17 cellular contexts compared by ENCODE assay signal in genomic region chr15:75213212-75213767, GRCh38. TPM values are rescaled to one million over a fixed set of nuclear protein-coding genes. Genes with fewer than 3 reads are reported as not detected.
A peak's percentile ranks its signal among the peaks of the same experiment; 100 is the strongest.
DNase-seq lines count a peak whose midpoint lies in the region; ATAC-seq and TF ChIP-seq lines count a peak whose summit lies in the region.
"Had no signal": no experiment of that assay in that cellular context is flagged by ENCODE, and none has a peak within 500 bp of the region (broad histone marks: within the 10 kb centered on the region; RNA-seq: fewer than 3 reads in every experiment).

No MANE protein-coding gene starts in this region.

- no peak overlapping the region for H3K27ac Mint-ChIP-seq in GM23338
- H3K27ac Mint-ChIP-seq: CD8-positive, alpha-beta T cell had no signal

- DNase-seq in Right ventricle myocardium inferior (ENCODE audit: missing footprints) (peak; percentile 22), right atrium auricular region (ENCODE audit: low spot score) (no peak), GM23338 (ENCODE audit: low spot score) (no peak), RWPE2 (ENCODE audit: low spot score) (no peak), mesenchymal stem cell (no peak), NCI-H1048 (lab: John Stamatoyannopoulos, UW) (no peak), posterior vena cava (ENCODE audit: low spot score) (no peak), vagina (ENCODE audit: extremely low spot score in 2 of 2) (no peak)
- DNase-seq: CD8-positive, alpha-beta T cell; DMS79 treated with DMSO at 0.1 percent for 48 hours; NCI-H1092 treated with DMSO at 0.1 percent for 48 hours; NCI-H510A treated with DMSO at 0.1 percent for 48 hours; SJCRH30 had no signal

- H3K9ac ChIP-seq in mesenchymal stem cell (ENCODE audit: low read length) = no peak overlapping the region
- H3K9ac ChIP-seq: BLaER1, KMS-11 had no signal

- no peak overlapping the region for H2BK120ac ChIP-seq in mesenchymal stem cell (ENCODE audit: low read depth, low read length)

- H2AFZ ChIP-seq in GM23338 (no peak overlapping the region), mesenchymal stem cell (ENCODE audit: low read depth, low read length) (no peak overlapping the region)

- peak overlapping the region; percentile 13 for H4K8ac ChIP-seq in mesenchymal stem cell (ENCODE audit: low read length)

- H3K9me3 Mint-ChIP-seq in GM23338 = no peaks in the 10 kb centered on the region
- H3K9me3 Mint-ChIP-seq: CD8-positive, alpha-beta T cell had no signal

- H3K79me2 ChIP-seq in GM23338 (replicated peaks; ENCODE audit: insufficient read depth) = peaks cover 16% of the 10 kb centered on the region

- H3K4me3 ChIP-seq in right atrium auricular region = no peak overlapping the region
- H3K4me3 ChIP-seq in GM23338 = no peak overlapping the region
- H3K4me3 ChIP-seq in RWPE2 (ENCODE audit: severe bottlenecking) = no peak overlapping the region
- H3K4me3 ChIP-seq in mesenchymal stem cell (ENCODE audit: insufficient read depth in 1 of 2, low read depth in 1 of 2, low read length in 2 of 2) = no peak overlapping the region
- no peak overlapping the region for H3K4me3 ChIP-seq in vagina
- H3K4me3 ChIP-seq: BLaER1, SJCRH30 had no signal

- peaks cover 3% of the 10 kb centered on the region for H3K79me1 ChIP-seq in mesenchymal stem cell (replicated peaks; ENCODE audit: low read length, poor library complexity, severe bottlenecking)

- H2BK5ac ChIP-seq in mesenchymal stem cell (ENCODE audit: low read depth, low read length, poor library complexity, severe bottlenecking) = no peak overlapping the region

- ATAC-seq in Right ventricle myocardium inferior (no peak), GM23338 (peak; percentile 6), RWPE2 (ENCODE audit: low read depth) (peak; percentile 6; the same call in 2 of the 3 replicates)
- ATAC-seq: CD8-positive, alpha-beta T cell had no signal

- peaks cover 39% of the 10 kb centered on the region for H3K36me3 ChIP-seq in right atrium auricular region
- H3K36me3 ChIP-seq in GM23338 (ENCODE audit: insufficient read depth) = peaks cover 5% of the 10 kb centered on the region; the same call in 1 of the 2 replicates
- peaks cover 46% of the 10 kb centered on the region for H3K36me3 ChIP-seq in RWPE2 (ENCODE audit: low read depth)
- H3K36me3 ChIP-seq in mesenchymal stem cell (ENCODE audit: control insufficient read depth in 1 of 2, insufficient read depth in 2 of 2, low read depth in 1 of 2, low read length in 2 of 2) = peaks cover 37 to 51% of the 10 kb centered on the region in 2 experiments
- peaks cover 0 to 51% of the 10 kb centered on the region in 2 donors for H3K36me3 ChIP-seq in vagina

- H3K4me2 ChIP-seq in GM23338 (no peak overlapping the region), mesenchymal stem cell (ENCODE audit: low read length, poor library complexity, severe bottlenecking) (no peak overlapping the region)
- H3K4me2 ChIP-seq: KMS-11 had no signal

- H2AK5ac ChIP-seq in mesenchymal stem cell (ENCODE audit: low read length, severe bottlenecking) = no peak overlapping the region

- H3K4me1 Mint-ChIP-seq in GM23338 = peaks cover 28% of the 10 kb centered on the region

- intact Hi-C loops in Right ventricle myocardium inferior (cut with DNase I) = no loop called here
- intact Hi-C loops in posterior vena cava (cut with DNase I) = no loop called here
- intact Hi-C loops in vagina (cut with DNase I) = no loop called here

- TF ChIP-seq CTCF in right atrium auricular region (IDR thresholded peaks at IDR 0.05) = no peak
- TF ChIP-seq CTCF in GM23338 (conservative IDR thresholded peaks at IDR 0.05; ENCODE audit: low read depth in 2 of 2) = no peak
- no peak for TF ChIP-seq CTCF in RWPE2 (IDR thresholded peaks at IDR 0.05; ENCODE audit: poor library complexity, severe bottlenecking)
- TF ChIP-seq CTCF in vagina (IDR thresholded peaks at IDR 0.05) = no peak

- H3K27me3 Mint-ChIP-seq in GM23338 (ENCODE audit: insufficient read depth, low read depth, poor library complexity) = peaks cover 16% of the 10 kb centered on the region

- no peak overlapping the region for H3K23ac ChIP-seq in mesenchymal stem cell (ENCODE audit: low read length in 2 of 2)

- WGBS in mesenchymal stem cell = 93% methylated on average over 12 of the region's 12 CpGs

- H4K20me1 ChIP-seq in GM23338 (replicated peaks; ENCODE audit: insufficient read depth) = peaks cover 31% of the 10 kb centered on the region

- TF ChIP-seq POLR2A in vagina (IDR thresholded peaks at IDR 0.05) = no peak

- H3K9me3 ChIP-seq in right atrium auricular region (no peaks in the 10 kb centered on the region), RWPE2 (ENCODE audit: severe bottlenecking) (no peaks in the 10 kb centered on the region), mesenchymal stem cell (ENCODE audit: control insufficient read depth, low read length) (no peaks in the 10 kb centered on the region), vagina (no peaks in the 10 kb centered on the region)
- H3K9me3 ChIP-seq: BLaER1, SJCRH30 had no signal

- no peak overlapping the region for H3K4me3 Mint-ChIP-seq in GM23338
- H3K4me3 Mint-ChIP-seq: CD8-positive, alpha-beta T cell had no signal

- H3K27me3 ChIP-seq in right atrium auricular region (no peaks in the 10 kb centered on the region), GM23338 (ENCODE audit: insufficient read depth) (no peaks in the 10 kb centered on the region), RWPE2 (ENCODE audit: insufficient read depth, poor library complexity, severe bottlenecking) (no peaks in the 10 kb centered on the region), mesenchymal stem cell (ENCODE audit: control insufficient read depth in 1 of 2, insufficient read depth in 1 of 2, low read length in 2 of 2) (no peaks in the 10 kb centered on the region), vagina (no peaks in the 10 kb centered on the region)
- H3K27me3 ChIP-seq: BLaER1, SJCRH30 had no signal

- peaks cover 33% of the 10 kb centered on the region for H3K36me3 Mint-ChIP-seq in GM23338 (ENCODE audit: low read depth)

- no peak overlapping the region for H4K91ac ChIP-seq in mesenchymal stem cell (ENCODE audit: low read length)

- H3K9me2 ChIP-seq in GM23338 (ENCODE audit: insufficient read depth) = no peaks in the 10 kb centered on the region

- no peak overlapping the region for H3K14ac ChIP-seq in mesenchymal stem cell (ENCODE audit: low read length in 2 of 2)

- no peak overlapping the region for H3K4ac ChIP-seq in mesenchymal stem cell (ENCODE audit: low read depth in 1 of 2, low read length in 2 of 2)

- H3F3A ChIP-seq in GM23338 (replicated peaks; ENCODE audit: low read depth) = no peaks in the 10 kb centered on the region

- H2BK15ac ChIP-seq in mesenchymal stem cell (ENCODE audit: low read depth, poor library complexity, severe bottlenecking) = no peak overlapping the region

- peaks cover 0 to 36% of the 10 kb centered on the region in 2 donors for H3K4me1 ChIP-seq in right atrium auricular region
- H3K4me1 ChIP-seq in GM23338 (ENCODE audit: insufficient read depth) = no peaks in the 10 kb centered on the region; the same call in 1 of the 2 replicates
- H3K4me1 ChIP-seq in RWPE2 (ENCODE audit: insufficient read depth, poor library complexity, severe bottlenecking) = no peaks in the 10 kb centered on the region
- H3K4me1 ChIP-seq in mesenchymal stem cell (ENCODE audit: control insufficient read depth, insufficient read depth, low read depth, low read length) = peaks cover 8% of the 10 kb centered on the region
- peaks cover 49% of the 10 kb centered on the region for H3K4me1 ChIP-seq in vagina
- H3K4me1 ChIP-seq: SJCRH30 had no signal

- H2BK12ac ChIP-seq in mesenchymal stem cell (ENCODE audit: low read length in 2 of 2) = no peak overlapping the region

- no peak overlapping the region for H3K18ac ChIP-seq in mesenchymal stem cell (ENCODE audit: low read depth in 1 of 2, low read length in 2 of 2)

- H3K27ac ChIP-seq in right atrium auricular region (no peak overlapping the region), GM23338 (ENCODE audit: low read depth) (no peak overlapping the region), RWPE2 (ENCODE audit: poor library complexity, severe bottlenecking) (no peak overlapping the region), mesenchymal stem cell (ENCODE audit: low read length, poor library complexity, severe bottlenecking) (no peak overlapping the region), vagina (no peak overlapping the region)
- H3K27ac ChIP-seq: KMS-11, SJCRH30 had no signal

TF ChIP-seq in GM23338, 12 proteins besides CTCF, POLR2A, EP300 and RAD21 (continues in another document):
- no peak for TF ChIP-seq ZNF331 (CRISPR knock-in tag; IDR thresholded peaks at IDR 0.05; ENCODE audit: low read depth)
- TF ChIP-seq ETS1 (IDR thresholded peaks at IDR 0.05) = no peak
- TF ChIP-seq ZNF114 (CRISPR knock-in tag; IDR thresholded peaks at IDR 0.05) = no peak
- no peak for TF ChIP-seq EZH2 (IDR thresholded peaks at IDR 0.05; ENCODE audit: low read depth, unreplicated experiment)

RNA-seq across cellular contexts. Expression of gene C15orf39, which starts 11.6 kb away (rescaled TPM):
- total RNA-seq in Right ventricle myocardium inferior (15.0 TPM), right atrium auricular region (10 to 100 TPM in 1 of 2 donors, 1 to 10 TPM in 1; 5.9 to 16.4 TPM), posterior vena cava (10 to 100 TPM; 25.8 to 26.4 TPM), vagina (20.9 TPM)
- total RNA-seq in GM23338 (2014; rRNA removed; shearing (Covaris generic)) = 48.5 and 54.1 TPM in 2 replicates
- 13.4 and 13.9 TPM in 2 replicates for polyA plus RNA-seq in GM23338 (2016; fragmentation: Nextera tagmentation; extraction: Ambion mirVana)
- 12.4 TPM for polyA plus RNA-seq in mesenchymal stem cell (2013, experiment 1 of 2)
- 12.2 TPM for polyA plus RNA-seq in mesenchymal stem cell (2013, experiment 2 of 2)

RNA-seq across cellular contexts. Expression of gene GOLGA6C, which starts 44.8 kb away (rescaled TPM):
- total RNA-seq in Right ventricle myocardium inferior (not detected), right atrium auricular region (not detected), posterior vena cava (not detected), vagina (not detected)
- 0.70 and 1.3 TPM in 2 replicates for total RNA-seq in GM23338 (2014; rRNA removed; shearing (Covaris generic))
- polyA plus RNA-seq in GM23338 (2016; fragmentation: Nextera tagmentation; extraction: Ambion mirVana) = 0.34 TPM in 1 of 2 replicates, not detected in the other
- polyA plus RNA-seq in mesenchymal stem cell (2013, experiment 1 of 2) = not detected
- not detected for polyA plus RNA-seq in mesenchymal stem cell (2013, experiment 2 of 2)
- total RNA-seq: A172; CD8-positive, alpha-beta T cell; MCF 10A; SJCRH30 had no signal
